In the genomic region with DNA sequence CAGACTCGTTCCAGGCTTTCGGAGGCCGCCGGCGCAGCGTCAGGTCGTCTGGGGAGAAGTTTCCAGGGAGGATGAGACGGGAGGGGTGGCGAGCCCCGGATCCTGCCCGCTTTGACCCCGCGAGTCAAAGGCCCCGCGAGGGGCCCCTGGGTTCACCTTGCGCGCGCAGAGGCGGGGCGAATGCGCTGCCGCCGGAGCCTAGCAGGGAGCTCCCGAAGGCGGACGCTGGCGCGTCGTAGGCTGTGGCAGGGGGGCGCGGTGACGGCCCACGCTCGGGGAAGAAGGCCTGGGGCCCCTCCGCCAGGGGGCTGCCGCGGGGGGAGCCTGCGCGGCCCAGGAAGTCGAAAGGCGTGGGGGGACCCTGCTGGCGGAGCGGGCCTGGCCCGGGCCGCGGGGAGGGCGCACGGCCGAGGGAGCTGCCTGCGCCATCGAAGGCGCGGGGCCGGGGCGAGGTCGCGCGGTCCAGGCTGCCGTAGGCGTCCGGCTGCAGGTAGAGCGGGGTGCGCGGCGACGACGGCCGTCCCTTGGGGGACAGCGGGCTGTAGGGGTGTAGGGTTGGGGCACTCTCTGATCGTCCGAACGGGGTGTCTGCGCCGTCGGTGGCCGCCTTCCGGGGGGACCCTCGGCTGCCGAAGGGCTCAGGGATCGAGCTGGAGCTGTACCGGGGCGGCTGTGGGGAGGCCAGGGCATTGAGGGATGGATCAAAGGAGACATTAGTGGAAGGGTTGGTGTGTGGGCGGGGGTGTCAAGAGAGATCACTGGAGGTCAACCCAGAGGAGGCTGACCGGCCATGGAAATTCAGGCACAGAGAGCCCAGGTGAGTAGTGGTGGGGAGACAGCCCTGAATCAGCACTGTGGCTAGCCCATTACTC, we compare ENCODE assay signal across 27 cellular contexts. TPM values are rescaled to one million over a fixed set of nuclear protein-coding genes. Genes with fewer than 3 reads are reported as not detected.
DNase-seq lines count a peak whose midpoint lies in the region; ATAC-seq and TF ChIP-seq lines count a peak whose summit lies in the region.
"Had no signal": no experiment of that assay in that cellular context is flagged by ENCODE, and none has a peak within 500 bp of the region (broad histone marks: within the 10 kb centered on the region; RNA-seq: fewer than 3 reads in every experiment).

No MANE protein-coding gene starts in this region.

- no peaks in the 10 kb centered on the region for H3K27me3 ChIP-seq in left ventricle myocardium inferior (ENCODE audit: low read depth)
- H3K27me3 ChIP-seq in mammary epithelial cell (ENCODE audit: insufficient read depth, low read length): no peaks in the 10 kb centered on the region
- no peaks in the 10 kb centered on the region for H3K27me3 ChIP-seq in mesenchymal stem cell (ENCODE audit: control insufficient read depth in 1 of 2, insufficient read depth in 1 of 2, low read length in 2 of 2)
- peaks cover 0 to 52% (median 6%) of the 10 kb centered on the region in 7 donors for H3K27me3 ChIP-seq in spleen (replicated peaks in 1 of 7)
- H3K27me3 ChIP-seq: uterus had no signal

- peaks cover 2% of the 10 kb centered on the region for H4K20me1 ChIP-seq in mammary epithelial cell (ENCODE audit: insufficient read depth, low read length)

- H3K9ac ChIP-seq in mammary epithelial cell (ENCODE audit: insufficient read depth, low read length) (no peak overlapping the region), mesenchymal stem cell (ENCODE audit: low read length) (no peak overlapping the region)
- H3K9ac ChIP-seq: GM23248 had no signal

- peak; percentile 41 for DNase-seq in Right ventricle myocardium superior
- DNase-seq in left ventricle myocardium inferior: no peak
- no peak for DNase-seq in mammary epithelial cell
- DNase-seq in mesenchymal stem cell: no peak
- DNase-seq in NCI-H128 (lab: John Stamatoyannopoulos, UW; ENCODE audit: unreplicated experiment): no peak
- DNase-seq in spleen: no peak
- DNase-seq in erythroblast (lab: John Stamatoyannopoulos, UW): no peak
- DNase-seq: activated CD4-positive, alpha-beta T cell treated with anti-CD3 and anti-CD28 coated beads for 36 hours; activated CD8-positive, alpha-beta memory T cell treated with anti-CD3 and anti-CD28 coated beads for 24 hours; activated gamma-delta T cell; CD4-positive, alpha-beta memory T cell; DMS 273 treated with DMSO at 0.1 percent for 48 hours; EL; GM23248; KG1; kidney glomerular epithelial cell; MM.1S; NCI-H1436; T-helper 2 cell; uterus had no signal

- H2BK12ac ChIP-seq in mesenchymal stem cell (ENCODE audit: low read length in 2 of 2): no peak overlapping the region

- CTCF ChIA-PET in mammary epithelial cell (lab: Charles Lee; ENCODE audit: low non-redundant PET): no interaction called here

- no peak overlapping the region for H3K23ac ChIP-seq in mesenchymal stem cell (ENCODE audit: low read length in 2 of 2)

- no peak overlapping the region for H2BK120ac ChIP-seq in mesenchymal stem cell (ENCODE audit: low read depth, low read length)

- H3K4me2 ChIP-seq in mammary epithelial cell (ENCODE audit: insufficient read depth, low read depth, low read length): no peak overlapping the region
- no peak overlapping the region for H3K4me2 ChIP-seq in mesenchymal stem cell (ENCODE audit: low read length, poor library complexity, severe bottlenecking)
- H3K4me2 ChIP-seq: A549 had no signal

- TSS peak; percentile 24 for BruUV-seq in mammary epithelial cell (replicated peaks; lab: Mats Ljungman, UMichigan)

- dilution Hi-C loops in mammary epithelial cell (cut with HindIII; ENCODE audit: low sequenced_read_pairs): no loop called here

- H3K14ac ChIP-seq in mesenchymal stem cell (ENCODE audit: low read length in 2 of 2): no peak overlapping the region

- no peak overlapping the region for H3K18ac ChIP-seq in mesenchymal stem cell (ENCODE audit: low read depth in 1 of 2, low read length in 2 of 2)

- TF ChIP-seq POLR2A in spleen (IDR thresholded peaks at IDR 0.05): no peak
- no peak for TF ChIP-seq POLR2A in erythroblast (IDR thresholded peaks at IDR 0.05; ENCODE audit: low read length)

- no peak overlapping the region for H3K4ac ChIP-seq in mesenchymal stem cell (ENCODE audit: low read depth in 1 of 2, low read length in 2 of 2)

- peaks cover 42% of the 10 kb centered on the region for H3K4me1 ChIP-seq in left ventricle myocardium inferior
- H3K4me1 ChIP-seq in mammary epithelial cell (ENCODE audit: insufficient read depth, low read length): peaks cover 14% of the 10 kb centered on the region
- peaks cover 8% of the 10 kb centered on the region for H3K4me1 ChIP-seq in mesenchymal stem cell (ENCODE audit: control insufficient read depth, insufficient read depth, low read depth, low read length)
- H3K4me1 ChIP-seq in spleen: peaks cover 5 to 43% (median 17%) of the 10 kb centered on the region in 6 donors
- H3K4me1 ChIP-seq: A549, uterus had no signal

- 97% methylated on average over 37 of the region's 84 CpGs for WGBS in mammary epithelial cell (ENCODE audit: low coverage, missing lambda C conversion rate)
- 47% methylated on average over 81 of the region's 84 CpGs for WGBS in mesenchymal stem cell
- WGBS in spleen, 5 donors: 22 to 69% (median 35%) methylated on average over 31 to 84 of the region's 84 CpGs

- in situ Hi-C loops in mammary epithelial cell (cut with MboI; ENCODE audit: low sequenced_read_pairs in 2 of 2): no loop called here

- H3K4me3 ChIP-seq in left ventricle myocardium inferior: no peak overlapping the region
- no peak overlapping the region for H3K4me3 ChIP-seq in mammary epithelial cell (replicated peaks in 1 of 3; ENCODE audit: insufficient read depth in 1 of 3, low read depth in 2 of 3, low read length in 3 of 3)
- H3K4me3 ChIP-seq in mesenchymal stem cell (ENCODE audit: insufficient read depth in 1 of 2, low read depth in 1 of 2, low read length in 2 of 2): no peak overlapping the region
- no peak overlapping the region for H3K4me3 ChIP-seq in spleen
- H3K4me3 ChIP-seq: A549, GM23248, lung, uterus had no signal

- no peak overlapping the region for H2BK5ac ChIP-seq in mesenchymal stem cell (ENCODE audit: low read depth, low read length, poor library complexity, severe bottlenecking)

- no peak for ATAC-seq in Right ventricle myocardium superior (ENCODE audit: poor library complexity)
- ATAC-seq in HG02759 (IDR thresholded peaks at IDR 0.05; ENCODE audit: unreplicated experiment): no peak
- ATAC-seq: activated CD4-positive, alpha-beta T cell treated with anti-CD3 and anti-CD28 coated beads for 36 hours; sciatic nerve; SK-N-SH treated with all-trans-retinoic acid at 6 μM for 48 hours had no signal

- H2BK15ac ChIP-seq in mesenchymal stem cell (ENCODE audit: low read depth, poor library complexity, severe bottlenecking): peak overlapping the region; percentile 3

- H3K36me3 ChIP-seq in left ventricle myocardium inferior (peaks cover 56% of the 10 kb centered on the region), mammary epithelial cell (ENCODE audit: insufficient read depth, low read length) (peaks cover 19% of the 10 kb centered on the region), mesenchymal stem cell (ENCODE audit: control insufficient read depth in 1 of 2, insufficient read depth in 2 of 2, low read depth in 1 of 2, low read length in 2 of 2) (peaks cover 0 to 38% of the 10 kb centered on the region in 2 experiments), spleen (peaks cover 0 to 11% (median 0%) of the 10 kb centered on the region in 6 donors)
- H3K36me3 ChIP-seq: uterus had no signal

- peaks cover 12% of the 10 kb centered on the region for H3K79me1 ChIP-seq in mesenchymal stem cell (replicated peaks; ENCODE audit: low read length, poor library complexity, severe bottlenecking)

- H3K9me3 ChIP-seq in left ventricle myocardium inferior (replicated peaks): no peaks in the 10 kb centered on the region
- H3K9me3 ChIP-seq in mammary epithelial cell (replicated peaks; ENCODE audit: insufficient read depth, low read length): no peaks in the 10 kb centered on the region
- H3K9me3 ChIP-seq in mesenchymal stem cell (ENCODE audit: control insufficient read depth, low read length): no peaks in the 10 kb centered on the region
- H3K9me3 ChIP-seq in spleen: no peaks in the 10 kb centered on the region
- H3K9me3 ChIP-seq: A549, uterus had no signal

- H3K79me2 ChIP-seq in mammary epithelial cell (ENCODE audit: insufficient read depth, low read length): peaks cover 70% of the 10 kb centered on the region

- H3K27ac ChIP-seq in left ventricle myocardium inferior (replicated peaks) (no peak overlapping the region), mammary epithelial cell (ENCODE audit: insufficient read depth, low read depth, low read length) (no peak overlapping the region), mesenchymal stem cell (ENCODE audit: low read length, poor library complexity, severe bottlenecking) (no peak overlapping the region), spleen (no peak overlapping the region)
- H3K27ac ChIP-seq: A549, GM23248, uterus had no signal

- no peak overlapping the region for H2AK5ac ChIP-seq in mesenchymal stem cell (ENCODE audit: low read length, severe bottlenecking)

- H4K8ac ChIP-seq in mesenchymal stem cell (ENCODE audit: low read length): no peak overlapping the region

- no peak overlapping the region for H4K91ac ChIP-seq in mesenchymal stem cell (ENCODE audit: low read length)

- H2AFZ ChIP-seq in mammary epithelial cell (ENCODE audit: low read depth, low read length) (no peak overlapping the region), mesenchymal stem cell (ENCODE audit: low read depth, low read length) (no peak overlapping the region)
- H2AFZ ChIP-seq: GM23248 had no signal

- no peak for TF ChIP-seq CTCF in left ventricle myocardium inferior (IDR thresholded peaks at IDR 0.05; ENCODE audit: borderline replicate concordance)
- TF ChIP-seq CTCF in mammary epithelial cell (conservative IDR thresholded peaks at IDR 0.05 in 1 of 2, IDR thresholded peaks at IDR 0.05 in 1 of 2; ENCODE audit: extremely low read depth in 1 of 2, insufficient read depth in 1 of 2, low read depth in 1 of 2, low read length in 2 of 2): no peak
- TF ChIP-seq CTCF in spleen (IDR thresholded peaks at IDR 0.05 in 8 of 11, conservative IDR thresholded peaks at IDR 0.05 in 3 of 11): no peak

- intact Hi-C loops in Right ventricle myocardium superior (cut with DNase I) (no loop called here), left ventricle myocardium inferior (cut with micrococcal nuclease) (no loop called here), mammary epithelial cell (cut with micrococcal nuclease) (no loop called here), spleen (cut with DNase I; ENCODE audit: low total_unique reads) (no loop called here)

RNA-seq across cellular contexts. Expression of gene PPP1R13L, which starts 8.2 kb away (rescaled TPM):
- total RNA-seq in Right ventricle myocardium superior (207 TPM), left ventricle myocardium inferior (207 TPM), mammary epithelial cell (100 to 1,000 TPM in 1 of 2 donors, 10 to 100 TPM in 1; 75.8 to 254 TPM), spleen (10 to 100 TPM in 5 of 7 donors, 1 to 10 TPM in 2; 3.9 to 18.1 (median 12.5) TPM)
- polyA plus RNA-seq in mammary epithelial cell (77.1 TPM), spleen (10 to 100 TPM in 1 of 3 donors, 1 to 10 TPM in 2; 7.5 to 13.2 (median 8.8) TPM)
- 84.7 TPM for polyA minus RNA-seq in mammary epithelial cell
- polyA plus RNA-seq in mesenchymal stem cell (2013, experiment 1 of 2): 9.0 TPM
- 9.8 TPM for polyA plus RNA-seq in mesenchymal stem cell (2013, experiment 2 of 2)

RNA-seq across cellular contexts. Expression of gene POLR1G, which starts 9.8 kb away (rescaled TPM):
- total RNA-seq in Right ventricle myocardium superior: 7.7 TPM
- total RNA-seq in left ventricle myocardium inferior: 5.2 TPM
- total RNA-seq in mammary epithelial cell: 10 to 100 TPM; 11.7 to 16.9 TPM
- 15.0 TPM for polyA plus RNA-seq in mammary epithelial cell
- polyA minus RNA-seq in mammary epithelial cell: 12.6 TPM
- polyA plus RNA-seq in mesenchymal stem cell (2013, experiment 1 of 2): 6.0 TPM
- polyA plus RNA-seq in mesenchymal stem cell (2013, experiment 2 of 2): 6.5 TPM
- 1 to 10 TPM; 2.6 to 4.3 (median 3.1) TPM for total RNA-seq in spleen
- 1 to 10 TPM; 2.1 to 4.3 (median 2.5) TPM for polyA plus RNA-seq in spleen

RNA-seq across cellular contexts. Expression of gene ERCC2, which starts 26.3 kb away (rescaled TPM):
- total RNA-seq in Right ventricle myocardium superior (11.2 TPM), left ventricle myocardium inferior (11.4 TPM), mammary epithelial cell (10 to 100 TPM; 17.7 to 26.3 TPM), spleen (10 to 100 TPM; 12.2 to 22.1 (median 14.7) TPM)
- polyA plus RNA-seq in mammary epithelial cell (17.4 TPM), spleen (10 to 100 TPM; 11.5 to 19.1 (median 17.3) TPM)
- polyA minus RNA-seq in mammary epithelial cell: 31.9 TPM
- polyA plus RNA-seq in mesenchymal stem cell (2013, experiment 1 of 2): 33.5 TPM
- polyA plus RNA-seq in mesenchymal stem cell (2013, experiment 2 of 2): 33.3 TPM

RNA-seq across cellular contexts. Expression of gene ERCC1, which starts 27.1 kb away (rescaled TPM):
- 163 TPM for total RNA-seq in Right ventricle myocardium superior
- total RNA-seq in left ventricle myocardium inferior: 108 TPM
- total RNA-seq in mammary epithelial cell: 100 to 1,000 TPM in 1 of 2 donors, 10 to 100 TPM in 1; 81.9 to 316 TPM
- 224 TPM for polyA plus RNA-seq in mammary epithelial cell
- 242 TPM for polyA minus RNA-seq in mammary epithelial cell
- 96.4 TPM for polyA plus RNA-seq in mesenchymal stem cell (2013, experiment 1 of 2)
- 96.1 TPM for polyA plus RNA-seq in mesenchymal stem cell (2013, experiment 2 of 2)
- 10 to 100 TPM; 47.3 to 69.4 (median 59.7) TPM for total RNA-seq in spleen
- 10 to 100 TPM; 45.3 to 54.6 (median 50.0) TPM for polyA plus RNA-seq in spleen

RNA-seq across cellular contexts. Expression of gene KLC3, which starts 56.1 kb away (rescaled TPM):
- total RNA-seq in Right ventricle myocardium superior (not detected), left ventricle myocardium inferior (not detected), mammary epithelial cell (10 to 100 TPM; 39.3 to 56.5 TPM), spleen (under 1 TPM in 1 of 7 donors, not detected in 6; 0.87 TPM)
- polyA plus RNA-seq in mammary epithelial cell (14.8 TPM), spleen (under 1 TPM; 0.05 to 0.10 (median 0.07) TPM)
- polyA minus RNA-seq in mammary epithelial cell: 8.4 TPM
- not detected for polyA plus RNA-seq in mesenchymal stem cell (2013, experiment 1 of 2)
- 0.01 TPM for polyA plus RNA-seq in mesenchymal stem cell (2013, experiment 2 of 2)
- total RNA-seq: CD4-positive, alpha-beta memory T cell; GM23248; neural crest cell; OCI-LY7; sciatic nerve had no signal
- polyA plus RNA-seq: CD4-positive, alpha-beta memory T cell; GM23248 had no signal

Comparison
In these comparisons a context has a peak if more than half of its experiments do, and no peak if none do; other contexts are left out.
1. RNA of gene PPP1R13L, which starts 8.2 kb away (total RNA-seq): 75.8 to 254 TPM in mammary epithelial cell, 207 TPM in left ventricle myocardium inferior (single experiment) and 207 TPM in Right ventricle myocardium superior (single experiment); 3.9 to 18.1 TPM in spleen; every median in the first group is over 4 times any median in the second.